In the genomic region with DNA sequence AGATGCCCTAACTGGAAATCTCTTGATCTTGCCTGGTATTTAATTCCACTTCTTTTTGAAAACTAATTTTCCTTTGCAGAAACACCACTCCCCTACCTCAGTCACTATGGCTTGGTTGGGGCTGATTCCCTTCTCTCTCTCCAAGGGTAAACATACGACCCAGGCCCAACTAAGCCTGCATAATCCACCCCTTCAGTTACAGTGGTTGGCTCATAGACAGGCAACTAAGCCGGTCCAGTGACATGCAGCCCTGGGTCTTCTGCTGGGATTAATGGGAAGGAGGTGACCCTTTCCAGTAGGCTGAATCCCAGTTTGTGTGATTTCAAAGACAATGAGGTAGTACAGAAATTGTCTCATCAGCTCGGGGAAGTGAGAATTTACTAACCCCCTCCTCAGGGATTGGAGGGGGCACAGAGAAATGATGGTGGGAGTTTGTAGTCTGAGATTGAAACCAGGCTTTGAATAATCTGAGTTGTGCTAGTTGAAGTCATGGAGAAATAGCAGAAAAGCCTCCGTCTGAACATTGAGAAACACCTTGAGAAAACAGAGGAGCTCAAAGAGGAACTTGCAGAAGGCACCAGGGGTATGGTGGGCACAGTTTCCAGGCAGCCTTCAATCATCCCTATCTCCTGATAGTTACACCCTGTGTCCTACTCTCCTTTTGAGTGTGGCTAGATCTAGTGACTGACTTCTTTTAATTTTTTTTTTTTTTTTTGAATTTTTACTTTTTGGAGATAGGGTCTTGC, we compare ENCODE assay signal across 28 cellular contexts.
DNase-seq lines count a peak whose midpoint lies in the region; ATAC-seq and TF ChIP-seq lines count a peak whose summit lies in the region.
"Had no signal": no experiment of that assay in that cellular context is flagged by ENCODE, and none has a peak within 500 bp of the region (broad histone marks: within the 10 kb centered on the region; RNA-seq: fewer than 3 reads in every experiment).

No MANE protein-coding gene starts in this region.

- H4K20me1 ChIP-seq in OCI-LY1 (ENCODE audit: insufficient read depth, low read length), result no peaks in the 10 kb centered on the region

- no peak overlapping the region for H2BK5ac ChIP-seq in trophoblast cell (ENCODE audit: low read depth, low read length, poor library complexity)

- H2BK120ac ChIP-seq in trophoblast cell (ENCODE audit: insufficient read depth, low read length, poor library complexity), result no peak overlapping the region

- no peaks in the 10 kb centered on the region for H3F3A ChIP-seq in OCI-LY1 (ENCODE audit: insufficient read depth, low read length)

- no peak overlapping the region for H3K4me3 Mint-ChIP-seq in stimulated activated effector memory CD8-positive, alpha-beta T cell treated with anti-CD3 and anti-CD28 coated beads, Interleukin-12 subunit alpha, Interleukin-12 subunit beta, amount 100 ng/mL, for 72 hours

- H3K36me3 ChIP-seq in OCI-LY1 (ENCODE audit: insufficient read depth, low read length), result peaks cover 17% of the 10 kb centered on the region
- H3K36me3 ChIP-seq in WERI-Rb-1, result no peaks in the 10 kb centered on the region
- H3K36me3 ChIP-seq in trophoblast cell (ENCODE audit: control insufficient read depth in 1 of 2, insufficient read depth in 2 of 2, low read length in 2 of 2), result no peaks in the 10 kb centered on the region
- H3K36me3 ChIP-seq: MG63 had no signal

- H3K27ac ChIP-seq in OCI-LY1 (ENCODE audit: low read depth, low read length, poor library complexity, severe bottlenecking) (peak overlapping the region; percentile 5), WERI-Rb-1 (no peak overlapping the region), trophoblast cell (ENCODE audit: low read depth, low read length) (no peak overlapping the region)
- H3K27ac ChIP-seq: 22Rv1, C4-2B, PC-9 had no signal

- H3K79me2 ChIP-seq in OCI-LY1 (ENCODE audit: insufficient read depth, low read length) (no peaks in the 10 kb centered on the region), trophoblast cell (ENCODE audit: control insufficient read depth, insufficient read depth, low read length, poor library complexity) (no peaks in the 10 kb centered on the region)

- peak; percentile 73 for DNase-seq in NOMO-1 treated with DMSO at 0.1 percent for 48 hours (lab: John Stamatoyannopoulos, UW; ENCODE audit: unreplicated experiment)
- no peak for DNase-seq in NOMO-1 treated with dmso at 0.1 percent for 144 hours (lab: John Stamatoyannopoulos, UW; ENCODE audit: unreplicated experiment)
- DNase-seq in WERI-Rb-1, result peak; percentile 20
- DNase-seq in stimulated activated effector memory CD8-positive, alpha-beta T cell treated with anti-CD3 and anti-CD28 coated beads, Interleukin-12 subunit alpha, Interleukin-12 subunit beta, amount 100 ng/mL, for 72 hours (ENCODE audit: low spot score in 2 of 2), result no peak
- DNase-seq in trophoblast cell, result no peak
- no peak for DNase-seq in NCI-H82 (lab: John Stamatoyannopoulos, UW)
- DNase-seq: ACHN, DMS53, GDM1, MG63, NCI-H1105 treated with DMSO at 0.1 percent for 48 hours, NCI-H1694, NCI-H2081, NCI-H2171, NCI-H345, NCI-H524, NCI-H774, PC-9, RPMI8226, SHP77, SK-N-SH, T-helper 1 cell had no signal

- no peaks in the 10 kb centered on the region for H3K27me3 ChIP-seq in OCI-LY1 (ENCODE audit: insufficient read depth, low read length)
- H3K27me3 ChIP-seq in WERI-Rb-1 (ENCODE audit: insufficient read depth, low read depth, severe bottlenecking), result peaks cover under 1% of the 10 kb centered on the region
- H3K27me3 ChIP-seq in trophoblast cell (ENCODE audit: insufficient read depth, low read length), result no peaks in the 10 kb centered on the region
- H3K27me3 ChIP-seq: MG63 had no signal

- no peak overlapping the region for H4K8ac ChIP-seq in trophoblast cell (ENCODE audit: low read depth, low read length)

- no peaks in the 10 kb centered on the region for H3K79me1 ChIP-seq in trophoblast cell (ENCODE audit: low read length)

- no peak overlapping the region for H2AK5ac ChIP-seq in trophoblast cell (ENCODE audit: low read length)

- H3K23ac ChIP-seq in trophoblast cell (ENCODE audit: low read length), result no peak overlapping the region

- H3K4ac ChIP-seq in trophoblast cell (ENCODE audit: low read depth, low read length), result no peak overlapping the region

- no peak overlapping the region for H3K27ac Mint-ChIP-seq in stimulated activated effector memory CD8-positive, alpha-beta T cell treated with anti-CD3 and anti-CD28 coated beads, Interleukin-12 subunit alpha, Interleukin-12 subunit beta, amount 100 ng/mL, for 72 hours

- peaks cover 31% of the 10 kb centered on the region for H3K4me1 ChIP-seq in OCI-LY1 (ENCODE audit: insufficient read depth, low read length, severe bottlenecking)
- no peaks in the 10 kb centered on the region for H3K4me1 ChIP-seq in trophoblast cell (ENCODE audit: control insufficient read depth in 1 of 2, insufficient read depth in 2 of 2, low read length in 2 of 2)

- H3K36me3 Mint-ChIP-seq in stimulated activated effector memory CD8-positive, alpha-beta T cell treated with anti-CD3 and anti-CD28 coated beads, Interleukin-12 subunit alpha, Interleukin-12 subunit beta, amount 100 ng/mL, for 72 hours, result no peaks in the 10 kb centered on the region

- peaks cover 8% of the 10 kb centered on the region for H3K4me1 Mint-ChIP-seq in stimulated activated effector memory CD8-positive, alpha-beta T cell treated with anti-CD3 and anti-CD28 coated beads, Interleukin-12 subunit alpha, Interleukin-12 subunit beta, amount 100 ng/mL, for 72 hours

- H3K9me2 ChIP-seq in OCI-LY1 (ENCODE audit: low read depth, low read length), result no peaks in the 10 kb centered on the region
- H3K9me2 ChIP-seq: SK-N-SH had no signal

- no CpG with 5 or more reads among the region's 4 CpGs for WGBS in trophoblast cell (ENCODE audit: extremely low coverage, insufficient coverage, insufficient read length)

- no peak for ATAC-seq in HG03565 (IDR thresholded peaks at IDR 0.05; ENCODE audit: unreplicated experiment)
- no peak for ATAC-seq in stimulated activated effector memory CD8-positive, alpha-beta T cell treated with anti-CD3 and anti-CD28 coated beads, Interleukin-12 subunit alpha, Interleukin-12 subunit beta, amount 100 ng/mL, for 72 hours
- ATAC-seq: HepG2, K562 had no signal

- H3K9ac ChIP-seq in OCI-LY1 (ENCODE audit: low read length) (no peak overlapping the region), trophoblast cell (ENCODE audit: low read length) (no peak overlapping the region)
- H3K9ac ChIP-seq: SK-N-SH had no signal

- H3K4me3 ChIP-seq in OCI-LY1 (ENCODE audit: low read depth, low read length, poor library complexity, severe bottlenecking), result no peak overlapping the region
- no peak overlapping the region for H3K4me3 ChIP-seq in WERI-Rb-1 (ENCODE audit: low read depth, low read length)
- H3K4me3 ChIP-seq in trophoblast cell (ENCODE audit: low read depth, low read length), result no peak overlapping the region
- H3K4me3 ChIP-seq: K562, MG63, PC-9 had no signal

- no peaks in the 10 kb centered on the region for H3K9me3 ChIP-seq in OCI-LY1 (ENCODE audit: low read length)
- H3K9me3 ChIP-seq in WERI-Rb-1 (ENCODE audit: severe bottlenecking), result no peaks in the 10 kb centered on the region
- no peaks in the 10 kb centered on the region for H3K9me3 ChIP-seq in trophoblast cell (ENCODE audit: insufficient read depth, low read depth, low read length)
- H3K9me3 ChIP-seq: SK-N-SH had no signal

- H3K18ac ChIP-seq in trophoblast cell (ENCODE audit: low read length), result no peak overlapping the region

- no peak overlapping the region for H3K14ac ChIP-seq in trophoblast cell (ENCODE audit: low read length)

- TF ChIP-seq CTCF in OCI-LY1 (IDR thresholded peaks at IDR 0.05; ENCODE audit: low read length), result no peak
- no peak for TF ChIP-seq CTCF in WERI-Rb-1 (IDR thresholded peaks at IDR 0.05; ENCODE audit: low read depth, low read length)

- H3K4me2 ChIP-seq in OCI-LY1 (ENCODE audit: low read length), result no peak overlapping the region
- no peak overlapping the region for H3K4me2 ChIP-seq in trophoblast cell (ENCODE audit: low read length)
- H3K4me2 ChIP-seq: PC-9, SK-N-SH had no signal

- H4K91ac ChIP-seq in trophoblast cell (ENCODE audit: low read depth, low read length), result no peak overlapping the region

- H2AFZ ChIP-seq in OCI-LY1 (ENCODE audit: low read length), result no peak overlapping the region
- no peak overlapping the region for H2AFZ ChIP-seq in trophoblast cell (ENCODE audit: insufficient read depth, low read length, poor library complexity)
- H2AFZ ChIP-seq: PC-9 had no signal

- no peak overlapping the region for H2BK12ac ChIP-seq in trophoblast cell (ENCODE audit: low read length)

- H4K12ac ChIP-seq in trophoblast cell (ENCODE audit: low read depth, low read length), result no peak overlapping the region

- H3K9me3 Mint-ChIP-seq in stimulated activated effector memory CD8-positive, alpha-beta T cell treated with anti-CD3 and anti-CD28 coated beads, Interleukin-12 subunit alpha, Interleukin-12 subunit beta, amount 100 ng/mL, for 72 hours, result no peaks in the 10 kb centered on the region

Comparison
In these comparisons a context has a peak if more than half of its experiments do, and no peak if none do; other contexts are left out.
1. DNase-seq: peak in NOMO-1 treated with DMSO at 0.1 percent for 48 hours (single experiment) and WERI-Rb-1 (single experiment); none in NOMO-1 treated with dmso at 0.1 percent for 144 hours (single experiment), stimulated activated effector memory CD8-positive, alpha-beta T cell treated with anti-CD3 and anti-CD28 coated beads, Interleukin-12 subunit alpha, Interleukin-12 subunit beta, amount 100 ng/mL, for 72 hours (0 of 2), trophoblast cell (0 of 2) and NCI-H82 (single experiment).